In genomic region chr5:62289813-62290212, GRCh38 we compare ENCODE assay signal across 15 cellular contexts.
"Had no signal": no experiment of that assay in that cellular context is flagged by ENCODE, and none has a peak within 500 bp of the region (broad histone marks: within the 10 kb centered on the region; RNA-seq: fewer than 3 reads in every experiment).

No MANE protein-coding gene starts in this region.

- H3K9me3 Mint-ChIP-seq: activated B cell treated with CpG ODN at 0.5 μM for 24 hours had no signal

- H3K4me3 Mint-ChIP-seq: activated B cell treated with CpG ODN at 0.5 μM for 24 hours; activated naive CD4-positive, alpha-beta T cell treated with anti-CD3 and anti-CD28 coated beads for 36 hours; naive B cell had no signal

- ATAC-seq: foreskin keratinocyte, left lobe of liver, lower lobe of right lung had no signal

- H3K27ac Mint-ChIP-seq: activated B cell treated with CpG ODN at 0.5 μM for 24 hours; activated naive CD4-positive, alpha-beta T cell treated with anti-CD3 and anti-CD28 coated beads for 36 hours; naive B cell had no signal

- H3K4me1 Mint-ChIP-seq: activated B cell treated with CpG ODN at 0.5 μM for 24 hours, naive B cell had no signal

- DNase-seq: activated B cell treated with CpG ODN at 0.5 μM for 24 hours; activated CD4-positive, alpha-beta T cell treated with anti-CD3 and anti-CD28 coated beads for 4 hours; activated effector memory CD4-positive, alpha-beta T cell treated with Interleukin-2 at 50 U/mL for 16 hours; activated naive CD4-positive, alpha-beta T cell treated with anti-CD3 and anti-CD28 coated beads for 36 hours; central memory CD4-positive, alpha-beta T cell; effector memory CD4-positive, alpha-beta T cell; foreskin keratinocyte; lower lobe of right lung; naive B cell; SIG-M5; SK-N-SH; stimulated activated CD4-positive, alpha-beta T cell treated with anti-CD3 and anti-CD28 coated beads, Interleukin-2, amount 100 ng/mL, for 48 hours; T-helper 9 cell; transverse colon had no signal
